ENCODE assay signal across 8 cellular contexts in genomic region chr1:227934476-227935313, GRCh38. TPM values are rescaled to one million over a fixed set of nuclear protein-coding genes. Genes with fewer than 3 reads are reported as not detected.
DNase-seq lines count a peak whose midpoint lies in the region; ATAC-seq and TF ChIP-seq lines count a peak whose summit lies in the region.
"Had no signal": no experiment of that assay in that cellular context is flagged by ENCODE, and none has a peak within 500 bp of the region (broad histone marks: within the 10 kb centered on the region; RNA-seq: fewer than 3 reads in every experiment).

No MANE protein-coding gene starts in this region.

- H2BK20ac ChIP-seq in IMR-90 (ENCODE audit: low read depth, low read length) = no peak overlapping the region

- H3K4me3 ChIP-seq in IMR-90 (ENCODE audit: insufficient read depth, low read depth, low read length) (no peak overlapping the region), left ventricle myocardium inferior (no peak overlapping the region)

- TF ChIP-seq CTCF in IMR-90 (conservative IDR thresholded peaks at IDR 0.05; ENCODE audit: low read depth, low read length) (no peak), left ventricle myocardium inferior (IDR thresholded peaks at IDR 0.05; ENCODE audit: borderline replicate concordance) (no peak)

- DNase-seq in IMR-90 (peak; percentile 45), left ventricle myocardium inferior (no peak), SHP77 (lab: John Stamatoyannopoulos, UW) (no peak), NCI-H2227 (lab: John Stamatoyannopoulos, UW; ENCODE audit: unreplicated experiment) (no peak), cerebellar nuclear complex (lab: John Stamatoyannopoulos, UW) (no peak)
- DNase-seq in activated T-helper 1 cell treated with anti-CD3 and anti-CD28 coated beads, Interleukin-12 subunit alpha, Interleukin-12 subunit beta, Interleukin-2, Interleukin-4 antibody, amounts not matched to agents 30 ng/mL and 10 ng/mL and 1 ng/mL, durations not matched to agents 14 hours and 24 hours and 36 hours (ENCODE audit: low spot score) = peak; percentile 22
- DNase-seq in stimulated activated CD4-positive, alpha-beta T cell treated with anti-CD3 and anti-CD28 coated beads, TNF-alpha, amount 100 ng/mL, for 4 hours (ENCODE audit: low read depth in 3 of 3) = peak in 2 of 3 experiments; percentile 13 to 31

- peaks cover 22% of the 10 kb centered on the region for H3K9me3 Mint-ChIP-seq in activated T-helper 1 cell treated with anti-CD3 and anti-CD28 coated beads, Interleukin-12 subunit alpha, Interleukin-12 subunit beta, Interleukin-2, Interleukin-4 antibody, amounts not matched to agents 30 ng/mL and 10 ng/mL and 1 ng/mL, durations not matched to agents 14 hours and 24 hours and 36 hours
- H3K9me3 Mint-ChIP-seq: neural crest cell had no signal

- H3K27me3 ChIP-seq in IMR-90 (ENCODE audit: control insufficient read depth, insufficient read depth, low read length) (no peaks in the 10 kb centered on the region), left ventricle myocardium inferior (ENCODE audit: low read depth) (no peaks in the 10 kb centered on the region)

- POLR2A ChIA-PET in IMR-90 (lab: Charles Lee; ENCODE audit: unreplicated experiment) = no interaction called here

- H3K36me3 ChIP-seq in IMR-90 (ENCODE audit: control insufficient read depth, insufficient read depth, low read length) (no peaks in the 10 kb centered on the region), left ventricle myocardium inferior (no peaks in the 10 kb centered on the region)

- no peaks in the 10 kb centered on the region for H3K79me1 ChIP-seq in IMR-90 (ENCODE audit: low read depth in 1 of 2, low read length in 2 of 2)

- no peak overlapping the region for H3K56ac ChIP-seq in IMR-90 (ENCODE audit: extremely low read depth, insufficient read depth, low read length)

- no peak overlapping the region for H3K23ac ChIP-seq in IMR-90 (ENCODE audit: low read depth, low read length)

- no peak overlapping the region for H3K9ac ChIP-seq in IMR-90 (ENCODE audit: low read depth, low read length)

- no peak overlapping the region for H2BK15ac ChIP-seq in IMR-90 (ENCODE audit: low read depth, low read length)

- H3K4me1 ChIP-seq in IMR-90 (ENCODE audit: control insufficient read depth, insufficient read depth, low read length) = no peaks in the 10 kb centered on the region
- H3K4me1 ChIP-seq in left ventricle myocardium inferior = no peaks in the 10 kb centered on the region

- H3K9me3 ChIP-seq in IMR-90 (ENCODE audit: control insufficient read depth, insufficient read depth, low read length) (peaks cover 20% of the 10 kb centered on the region; the same call in 1 of the 2 replicates), left ventricle myocardium inferior (replicated peaks) (peaks cover 9% of the 10 kb centered on the region)

- H3K18ac ChIP-seq in IMR-90 (ENCODE audit: low read depth, low read length) = no peak overlapping the region

- H2BK120ac ChIP-seq in IMR-90 (ENCODE audit: low read depth, low read length) = no peak overlapping the region

- H2AK5ac ChIP-seq in IMR-90 (ENCODE audit: low read depth, low read length) = no peak overlapping the region

- peaks cover 19% of the 10 kb centered on the region for H3K4me1 Mint-ChIP-seq in activated T-helper 1 cell treated with anti-CD3 and anti-CD28 coated beads, Interleukin-12 subunit alpha, Interleukin-12 subunit beta, Interleukin-2, Interleukin-4 antibody, amounts not matched to agents 30 ng/mL and 10 ng/mL and 1 ng/mL, durations not matched to agents 14 hours and 24 hours and 36 hours (ENCODE audit: low read depth)

- H4K8ac ChIP-seq in IMR-90 (ENCODE audit: low read depth in 2 of 2, low read length in 2 of 2) = no peak overlapping the region

- TF ChIP-seq RAD21 in IMR-90 (IDR thresholded peaks at IDR 0.05; ENCODE audit: low read length) = no peak

- H3K27ac Mint-ChIP-seq in activated T-helper 1 cell treated with anti-CD3 and anti-CD28 coated beads, Interleukin-12 subunit alpha, Interleukin-12 subunit beta, Interleukin-2, Interleukin-4 antibody, amounts not matched to agents 30 ng/mL and 10 ng/mL and 1 ng/mL, durations not matched to agents 14 hours and 24 hours and 36 hours = peak overlapping the region; percentile 29

- H3K9me1 ChIP-seq in IMR-90 (ENCODE audit: insufficient read depth, low read length) = no peaks in the 10 kb centered on the region

- H2AK9ac ChIP-seq in IMR-90 (replicated peaks; ENCODE audit: low read depth, low read length, poor library complexity) = no peak overlapping the region

- no peak overlapping the region for H4K91ac ChIP-seq in IMR-90 (ENCODE audit: insufficient read depth, low read depth, low read length)

- no peak overlapping the region for H2BK5ac ChIP-seq in IMR-90 (ENCODE audit: low read depth, low read length, poor library complexity, severe bottlenecking)

- in situ Hi-C loops in IMR-90 (cut with MboI; ENCODE audit: low sequenced_read_pairs) = loop anchor here (25.0 kb wide), 1 partner anchor 447 kb away; no protein-coding TSS in a partner anchor

- no peaks in the 10 kb centered on the region for H3K36me3 Mint-ChIP-seq in activated T-helper 1 cell treated with anti-CD3 and anti-CD28 coated beads, Interleukin-12 subunit alpha, Interleukin-12 subunit beta, Interleukin-2, Interleukin-4 antibody, amounts not matched to agents 30 ng/mL and 10 ng/mL and 1 ng/mL, durations not matched to agents 14 hours and 24 hours and 36 hours (ENCODE audit: low read depth)

- no peak overlapping the region for H2AFZ ChIP-seq in IMR-90 (replicated peaks; ENCODE audit: low read length, poor library complexity)

- intact Hi-C loops in IMR-90 (cut with micrococcal nuclease) = no loop called here
- intact Hi-C loops in activated T-helper 1 cell treated with anti-CD3 and anti-CD28 coated beads, Interleukin-12 subunit alpha, Interleukin-12 subunit beta, Interleukin-2, Interleukin-4 antibody, amounts not matched to agents 30 ng/mL and 10 ng/mL and 1 ng/mL, durations not matched to agents 14 hours and 24 hours and 36 hours (cut with micrococcal nuclease) = loop anchor here (5.0 kb wide), 1 partner anchor 172 kb away; no protein-coding TSS in a partner anchor
- intact Hi-C loops in left ventricle myocardium inferior (cut with micrococcal nuclease) = no loop called here

- dilution Hi-C loops in IMR-90 (cut with HindIII; ENCODE audit: low sequenced_read_pairs, unreplicated experiment) = no loop called here

- CTCF ChIA-PET in IMR-90 (lab: Yijun Ruan, JAX) = no interaction called here

- H4K5ac ChIP-seq in IMR-90 (ENCODE audit: low read depth, low read length) = no peak overlapping the region

- no peak overlapping the region for H3K4me2 ChIP-seq in IMR-90 (ENCODE audit: low read depth, low read length)

- BruUV-seq in IMR-90 (replicated peaks; lab: Mats Ljungman, UMichigan) = no TSS peak

- no peaks in the 10 kb centered on the region for H4K20me1 ChIP-seq in IMR-90 (ENCODE audit: insufficient read depth, low read length)

- no peak for TF ChIP-seq POLR2A in IMR-90 (IDR thresholded peaks at IDR 0.05; ENCODE audit: low read depth, low read length)

- no peak overlapping the region for H3K4ac ChIP-seq in IMR-90 (ENCODE audit: low read depth, low read length)

- H3K27ac ChIP-seq in IMR-90 (ENCODE audit: insufficient read depth, low read length) = no peak overlapping the region
- peak overlapping the region; percentile 46 for H3K27ac ChIP-seq in left ventricle myocardium inferior (replicated peaks)

- whole genome bisulfite sequencing in IMR-90 (ENCODE audit: extremely low coverage in 2 of 2, insufficient read length in 1 of 2), 2 experiments = 57% methylated on average over 1 of the region's 5 CpGs; no CpG with 5 or more reads in 1 of the 2 experiments

- peak; percentile 54 for ATAC-seq in IMR-90 (ENCODE audit: low read depth)

- H3K4me3 Mint-ChIP-seq in activated T-helper 1 cell treated with anti-CD3 and anti-CD28 coated beads, Interleukin-12 subunit alpha, Interleukin-12 subunit beta, Interleukin-2, Interleukin-4 antibody, amounts not matched to agents 30 ng/mL and 10 ng/mL and 1 ng/mL, durations not matched to agents 14 hours and 24 hours and 36 hours = no peak overlapping the region
- H3K4me3 Mint-ChIP-seq: neural crest cell had no signal

- peaks cover 7% of the 10 kb centered on the region for H3K27me3 Mint-ChIP-seq in activated T-helper 1 cell treated with anti-CD3 and anti-CD28 coated beads, Interleukin-12 subunit alpha, Interleukin-12 subunit beta, Interleukin-2, Interleukin-4 antibody, amounts not matched to agents 30 ng/mL and 10 ng/mL and 1 ng/mL, durations not matched to agents 14 hours and 24 hours and 36 hours (ENCODE audit: insufficient read depth)

- H3K14ac ChIP-seq in IMR-90 (replicated peaks; ENCODE audit: low read depth, low read length) = no peak overlapping the region

TF ChIP-seq in IMR-90, 13 proteins besides CTCF, POLR2A, EP300 and RAD21 (continues in another document):
- TF ChIP-seq CEBPB (IDR thresholded peaks at IDR 0.05; ENCODE audit: low read depth, low read length) (no peak), RCOR1 (IDR thresholded peaks at IDR 0.05; ENCODE audit: insufficient replicate concordance, low read length) (no peak), BHLHE40 (IDR thresholded peaks at IDR 0.05; ENCODE audit: low read depth, low read length) (no peak), NFE2L2 (IDR thresholded peaks at IDR 0.05; ENCODE audit: low read depth, low read length) (no peak), ELK1 (IDR thresholded peaks at IDR 0.05; ENCODE audit: borderline replicate concordance, low read depth, low read length) (no peak), MAZ (IDR thresholded peaks at IDR 0.05; ENCODE audit: borderline replicate concordance, low read depth, low read length) (no peak)

RNA-seq across cellular contexts. Expression of gene WNT9A, which starts 13.0 kb away (rescaled TPM):
- total RNA-seq in IMR-90 (2012; rRNA removed) = 0.18 and 0.28 TPM in 2 replicates
- 0.36 and 0.42 TPM in 2 replicates for polyA plus RNA-seq in IMR-90 (2012; rRNA removed)
- polyA plus RNA-seq in IMR-90 (2012; cell fraction: cytosol; rRNA removed) = 0.24 and 0.63 TPM in 2 replicates
- 0.81 and 1.1 TPM in 2 replicates for polyA plus RNA-seq in IMR-90 (2012; cell fraction: nucleus; rRNA removed; ENCODE audit: low replicate concordance)
- total RNA-seq in activated T-helper 1 cell treated with anti-CD3 and anti-CD28 coated beads, Interleukin-12 subunit alpha, Interleukin-12 subunit beta, Interleukin-2, Interleukin-4 antibody, amounts not matched to agents 30 ng/mL and 10 ng/mL and 1 ng/mL, durations not matched to agents 14 hours and 24 hours and 36 hours = not detected in 2 replicates
- 4.8 TPM for total RNA-seq in left ventricle myocardium inferior

Comparison
In these comparisons a context has a peak if more than half of its experiments do, and no peak if none do; other contexts are left out.
1. DNase-seq: peak in IMR-90 (single experiment), activated T-helper 1 cell treated with anti-CD3 and anti-CD28 coated beads, Interleukin-12 subunit alpha, Interleukin-12 subunit beta, Interleukin-2, Interleukin-4 antibody, amounts not matched to agents 30 ng/mL and 10 ng/mL and 1 ng/mL, durations not matched to agents 14 hours and 24 hours and 36 hours (single experiment) and stimulated activated CD4-positive, alpha-beta T cell treated with anti-CD3 and anti-CD28 coated beads, TNF-alpha, amount 100 ng/mL, for 4 hours (2 of 3); none in left ventricle myocardium inferior (single experiment), SHP77 (0 of 2), NCI-H2227 (single experiment) and cerebellar nuclear complex (0 of 2).